8 cellular contexts compared by ENCODE assay signal in the genomic region with DNA sequence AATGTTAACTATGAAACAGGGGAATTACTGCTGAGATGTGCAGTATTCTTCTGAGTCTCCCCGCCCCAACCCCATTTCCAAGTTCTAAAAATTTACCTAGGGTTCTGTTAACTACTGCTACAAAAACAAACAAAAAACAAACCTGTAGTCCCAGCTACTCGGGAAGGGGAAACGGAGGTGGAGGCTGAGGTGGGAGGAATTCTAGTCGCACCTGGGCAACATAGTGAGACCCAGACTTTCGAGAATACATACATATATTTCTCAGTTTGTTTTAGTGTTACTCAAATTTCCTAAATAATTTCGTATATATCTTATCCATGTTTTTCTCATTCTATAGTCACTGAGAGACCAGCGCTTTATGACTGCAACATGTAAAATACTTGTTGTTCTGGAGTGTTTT. TPM values are rescaled to one million over a fixed set of nuclear protein-coding genes. Genes with fewer than 3 reads are reported as not detected.
DNase-seq lines count a peak whose midpoint lies in the region; ATAC-seq and TF ChIP-seq lines count a peak whose summit lies in the region.

No MANE protein-coding gene starts in this region.

- peaks cover 24 to 49% (median 40%) of the 10 kb centered on the region in 7 donors for H3K4me1 Mint-ChIP-seq in naive thymus-derived CD4-positive, alpha-beta T cell

- no peaks in the 10 kb centered on the region for H4K20me1 ChIP-seq in KMS-11 (ENCODE audit: insufficient read depth)

- H2AFZ ChIP-seq in KMS-11 (ENCODE audit: low read depth), result peak overlapping the region; percentile 99

- H3K9me3 Mint-ChIP-seq in naive thymus-derived CD4-positive, alpha-beta T cell, result peaks cover 0 to 2% (median 0%) of the 10 kb centered on the region in 11 donors

- H3K4me1 ChIP-seq in KMS-11 (ENCODE audit: low read depth, poor library complexity, severe bottlenecking), result peaks cover 20% of the 10 kb centered on the region
- H3K4me1 ChIP-seq in colonic mucosa, result no peaks in the 10 kb centered on the region
- H3K4me1 ChIP-seq in naive thymus-derived CD4-positive, alpha-beta T cell (ENCODE audit: control insufficient read depth in 2 of 2, insufficient read depth in 2 of 2, low read length in 2 of 2), result peaks cover 0 to 14% of the 10 kb centered on the region in 2 donors

- no peaks in the 10 kb centered on the region for H3K36me3 ChIP-seq in KMS-11 (ENCODE audit: insufficient read depth)
- H3K36me3 ChIP-seq in colonic mucosa, result no peaks in the 10 kb centered on the region
- peaks cover 0 to 7% (median 0%) of the 10 kb centered on the region in 3 experiments for H3K36me3 ChIP-seq in naive thymus-derived CD4-positive, alpha-beta T cell (ENCODE audit: control insufficient read depth in 2 of 3, insufficient read depth in 3 of 3, low read length in 3 of 3)

- DNase-seq in AG04449 (ENCODE audit: low read depth, low spot score), result no peak
- peak; percentile 27 for DNase-seq in colonic mucosa
- DNase-seq in naive thymus-derived CD4-positive, alpha-beta T cell, result no peak
- DNase-seq in activated effector memory CD4-positive, alpha-beta T cell treated with anti-CD3 and anti-CD28 coated beads, Interleukin-2, amount 50 U/mL, for 16 hours, result no peak
- DNase-seq in KG1 (lab: John Stamatoyannopoulos, UW), result no peak

- H3K79me2 ChIP-seq in KMS-11 (ENCODE audit: insufficient read depth, low read depth), result peaks cover 50% of the 10 kb centered on the region

- H3K27ac ChIP-seq in KMS-11 (peak overlapping the region; percentile 90), colonic mucosa (peak overlapping the region; percentile 92)
- peak overlapping the region; percentile 91 for H3K27ac ChIP-seq in naive thymus-derived CD4-positive, alpha-beta T cell (ENCODE audit: low read depth, low read length)

- CTCF ChIA-PET in AG04449 (lab: Yijun Ruan, JAX), result interaction anchor here (0.9 to 12.1 kb wide), 9 partner anchors 15 to 472 kb away, joined by 3 to 169 read pairs (median 12); no protein-coding TSS in a partner anchor
- CTCF ChIA-PET in naive thymus-derived CD4-positive, alpha-beta T cell (lab: Charles Lee), result interaction anchor here (0.6 to 2.5 kb wide), 2 partner anchors 379 to 460 kb away, joined by 4 to 27 read pairs; no protein-coding TSS in a partner anchor

- POLR2A ChIA-PET in AG04449 (lab: Yijun Ruan, JAX), result interaction anchor here (1.3 to 1.8 kb wide), 4 partner anchors 21 to 543 kb away, joined by 3 to 6 read pairs (median 3); a partner anchor contains a TSS
- POLR2A ChIA-PET in naive thymus-derived CD4-positive, alpha-beta T cell (lab: Charles Lee), result interaction anchor here (1.0 to 1.8 kb wide), 2 partner anchors 347 to 461 kb away, joined by 3 to 6 read pairs; a partner anchor contains a TSS

- H3K36me3 Mint-ChIP-seq in naive thymus-derived CD4-positive, alpha-beta T cell, result peaks cover 0 to 8% (median 2%) of the 10 kb centered on the region in 5 donors

- H3K4me3 ChIP-seq in AG04449 (ENCODE audit: low read depth, low read length), result peak overlapping the region; percentile 98
- peak overlapping the region; percentile 96 for H3K4me3 ChIP-seq in KMS-11 (IDR thresholded peaks at IDR 0.05; ENCODE audit: insufficient read depth, low read depth, low read length)
- peak overlapping the region; percentile 43 for H3K4me3 ChIP-seq in colonic mucosa
- peak overlapping the region; percentile 80 for H3K4me3 ChIP-seq in naive thymus-derived CD4-positive, alpha-beta T cell (ENCODE audit: low read length)

- peaks cover 0 to 6% (median 0%) of the 10 kb centered on the region in 5 donors for H3K27me3 Mint-ChIP-seq in naive thymus-derived CD4-positive, alpha-beta T cell

- intact Hi-C loops in colonic mucosa (cut with DNase I), result loop anchor here (10.0 kb wide), 1 partner anchor 540 kb away; a partner anchor contains a TSS
- intact Hi-C loops in naive thymus-derived CD4-positive, alpha-beta T cell (cut with micrococcal nuclease), result loop anchor here (1.0 to 10.0 kb wide), 4 partner anchors 25 to 750 kb away; a partner anchor contains a TSS

- peak overlapping the region; percentile 90 to 99 (median 96) for H3K4me3 Mint-ChIP-seq in naive thymus-derived CD4-positive, alpha-beta T cell

- no peak for ATAC-seq in naive thymus-derived CD4-positive, alpha-beta T cell
- ATAC-seq in HG03280 (IDR thresholded peaks at IDR 0.05; ENCODE audit: unreplicated experiment) (no peak), HG02763 (IDR thresholded peaks at IDR 0.05; ENCODE audit: unreplicated experiment) (no peak)

- H3K27ac Mint-ChIP-seq in naive thymus-derived CD4-positive, alpha-beta T cell, result peak overlapping the region; percentile 96 to 99 (median 99)

- TF ChIP-seq CTCF in AG04449 (IDR thresholded peaks at IDR 0.05; ENCODE audit: insufficient read depth, low read length, missing control alignments) (no peak), KMS-11 (conservative IDR thresholded peaks at IDR 0.05; ENCODE audit: low read depth, low read length) (no peak), colonic mucosa (IDR thresholded peaks at IDR 0.05) (no peak)

- no peaks in the 10 kb centered on the region for H3K9me3 ChIP-seq in colonic mucosa
- H3K9me3 ChIP-seq in naive thymus-derived CD4-positive, alpha-beta T cell (ENCODE audit: control insufficient read depth in 2 of 3, low read length in 3 of 3), result no peaks in the 10 kb centered on the region

- H3K9ac ChIP-seq in KMS-11 (peak overlapping the region; percentile 93; the same call in 1 of the 2 replicates), colonic mucosa (ENCODE audit: low read depth in 2 of 2, low read length in 2 of 2) (peak overlapping the region; percentile 79 to 95)

- H3K4me2 ChIP-seq in KMS-11, result peak overlapping the region; percentile 81

- H3K27me3 ChIP-seq in KMS-11 (ENCODE audit: insufficient read depth, low read depth) (no peaks in the 10 kb centered on the region), colonic mucosa (no peaks in the 10 kb centered on the region)
- no peaks in the 10 kb centered on the region for H3K27me3 ChIP-seq in naive thymus-derived CD4-positive, alpha-beta T cell (ENCODE audit: control insufficient read depth in 2 of 2, insufficient read depth in 2 of 2, low read length in 2 of 2)

RNA-seq across cellular contexts. Expression of a gene that starts 1.0 kb away (rescaled TPM):
- total RNA-seq in colonic mucosa, result 10 to 100 TPM; 30.6 to 42.0 TPM
- total RNA-seq in naive thymus-derived CD4-positive, alpha-beta T cell, result 10 to 100 TPM; 12.6 to 22.2 (median 20.0) TPM
- polyA plus RNA-seq in naive thymus-derived CD4-positive, alpha-beta T cell, result 1 to 10 TPM; 2.6 to 3.4 TPM

Comparison
In these comparisons a context has a peak if more than half of its experiments do, and no peak if none do; other contexts are left out.
1. H3K4me3 ChIP-seq: peak in every context shown above with its lines; median percentile 98 in AG04449; 96 in KMS-11; 80 in naive thymus-derived CD4-positive, alpha-beta T cell; 43 in colonic mucosa.